ENCODE assay signal across 27 cellular contexts in the genomic region with DNA sequence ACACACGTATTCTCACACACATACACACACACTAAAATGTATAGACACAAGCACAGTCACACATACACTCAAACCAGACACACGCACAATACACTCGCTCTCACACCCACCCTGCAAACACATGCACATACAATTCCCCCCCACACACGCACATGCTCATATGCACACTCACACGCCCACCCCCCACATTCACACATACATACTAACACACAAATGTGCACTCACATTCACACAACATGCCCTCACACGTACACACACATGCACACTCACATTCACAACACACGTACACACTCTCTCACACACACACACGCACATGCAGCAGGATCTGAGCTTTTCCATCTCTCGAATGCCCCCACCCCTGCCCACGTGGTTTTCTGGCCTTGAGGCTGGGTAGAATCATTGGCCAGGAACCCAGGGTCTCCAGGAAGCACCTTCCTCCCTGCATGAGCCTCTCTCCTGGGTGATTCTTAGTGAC.
"Had no signal": no experiment of that assay in that cellular context is flagged by ENCODE, and none has a peak within 500 bp of the region (broad histone marks: within the 10 kb centered on the region; RNA-seq: fewer than 3 reads in every experiment).

No MANE protein-coding gene starts in this region.

- H3K4me1 ChIP-seq: adrenal gland, body of pancreas, foreskin keratinocyte, heart left ventricle, lower lobe of right lung, upper lobe of right lung had no signal

- H3K4me2 ChIP-seq: neural progenitor cell had no signal

- ATAC-seq: activated CD4-positive, alpha-beta T cell treated with anti-CD3 and anti-CD28 coated beads for 36 hours; body of pancreas; esophagus mucosa; foreskin keratinocyte; heart left ventricle; left lobe of liver; lower lobe of right lung; sciatic nerve; stimulated activated effector memory CD8-positive, alpha-beta T cell treated with anti-CD3 and anti-CD28 coated beads, Interleukin-12 subunit alpha, Interleukin-12 subunit beta, amount 100 ng/mL, for 72 hours; upper lobe of right lung had no signal

- H2AFZ ChIP-seq: neural progenitor cell had no signal

- H3K9me3 ChIP-seq: adrenal gland, body of pancreas, heart left ventricle, lower lobe of right lung, upper lobe of right lung had no signal

- H3K27me3 ChIP-seq: body of pancreas, foreskin keratinocyte, neural progenitor cell had no signal

- H3K36me3 ChIP-seq: adrenal gland, heart left ventricle, lower lobe of right lung, neural progenitor cell, upper lobe of right lung had no signal

- H3K27ac ChIP-seq: adrenal gland, body of pancreas, foreskin keratinocyte, heart left ventricle, lower lobe of right lung, neural progenitor cell, skin epidermis, upper lobe of right lung had no signal

- H3K4me3 ChIP-seq: adrenal gland, body of pancreas, heart left ventricle, lower lobe of right lung, neural progenitor cell, skin epidermis, upper lobe of right lung had no signal

- H3K9ac ChIP-seq: neural progenitor cell had no signal

- DNase-seq: activated CD4-positive, alpha-beta T cell treated with anti-CD3 and anti-CD28 coated beads for 36 hours; activated CD4-positive, CD25-positive, alpha-beta regulatory T cell; activated CD8-positive, alpha-beta memory T cell treated with anti-CD3 and anti-CD28 coated beads for 24 hours; activated effector memory CD4-positive, alpha-beta T cell treated with Interleukin-2 at 50 U/mL for 16 hours; activated naive CD4-positive, alpha-beta T cell treated with anti-CD3 and anti-CD28 coated beads for 36 hours; activated naive CD8-positive, alpha-beta T cell treated with anti-CD3 and anti-CD28 coated beads for 36 hours; aorta; body of pancreas; cerebellar nuclear complex; endodermal cell; foreskin keratinocyte; heart left ventricle; kidney glomerular epithelial cell; lower lobe of right lung; mesendoderm; natural killer cell; stimulated activated CD4-positive, alpha-beta T cell treated with anti-CD3 and anti-CD28 coated beads, Interleukin-4, amount 100 ng/mL, for 24 hours; substantia nigra; T-helper 1 cell; upper lobe of right lung had no signal
